ENCODE assay signal across 12 cellular contexts in the genomic region with DNA sequence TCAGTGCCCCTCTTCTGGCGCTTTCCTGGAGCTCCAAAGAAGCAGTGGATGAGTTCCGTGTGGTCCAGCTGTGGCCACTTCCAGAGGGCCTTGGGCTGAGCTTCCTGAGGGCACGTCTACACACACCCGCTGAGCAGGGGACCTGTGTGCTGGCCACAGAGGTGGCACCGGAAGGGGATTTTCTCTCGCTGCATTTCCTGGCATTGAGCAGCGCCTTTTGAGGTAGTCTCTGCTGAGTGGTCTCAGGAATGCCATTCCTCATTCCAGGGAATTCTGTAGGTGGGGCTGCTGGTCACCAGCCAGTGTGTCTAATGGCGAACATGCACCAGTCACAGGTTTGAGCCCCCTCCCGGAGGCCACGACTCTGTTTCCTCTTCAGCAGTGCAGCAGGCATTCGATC. TPM values are rescaled to one million over a fixed set of nuclear protein-coding genes. Genes with fewer than 3 reads are reported as not detected.
A peak's percentile ranks its signal among the peaks of the same experiment; 100 is the strongest.
DNase-seq lines count a peak whose midpoint lies in the region; FAIRE-seq and TF ChIP-seq lines count a peak whose summit lies in the region.
"Had no signal": no experiment of that assay in that cellular context is flagged by ENCODE, and none has a peak within 500 bp of the region (broad histone marks: within the 10 kb centered on the region; RNA-seq: fewer than 3 reads in every experiment).

No MANE protein-coding gene starts in this region.

- H2BK5ac ChIP-seq in H9 (ENCODE audit: insufficient read length, low read length), result no peak overlapping the region

- H3K9ac ChIP-seq in H9 (ENCODE audit: extremely low read depth, insufficient read length, low read length), result no peak overlapping the region
- H3K9ac ChIP-seq in astrocyte (ENCODE audit: low read length), result peak overlapping the region; percentile 51
- H3K9ac ChIP-seq in smooth muscle cell (ENCODE audit: low read depth), result no peak overlapping the region

- no peak overlapping the region for H3K27ac ChIP-seq in H9 (ENCODE audit: insufficient read length, low read depth, low read length)
- peak overlapping the region; percentile 98 for H3K27ac ChIP-seq in astrocyte (ENCODE audit: low read depth, low read length)
- peak overlapping the region; percentile 54 for H3K27ac ChIP-seq in hepatocyte
- H3K27ac ChIP-seq in smooth muscle cell (ENCODE audit: low read depth), result peak overlapping the region; percentile 94
- H3K27ac ChIP-seq in OCI-LY7 (ENCODE audit: low read depth, low read length, poor library complexity, severe bottlenecking), result no peak overlapping the region

- BruUV-seq in OCI-LY7 (replicated peaks; lab: Mats Ljungman, UMichigan), result no TSS peak

- H3K27me3 ChIP-seq in H9 (ENCODE audit: insufficient read depth, low read length), result no peaks in the 10 kb centered on the region
- H3K27me3 ChIP-seq in astrocyte (ENCODE audit: insufficient read depth, low read length), result no peaks in the 10 kb centered on the region
- no peaks in the 10 kb centered on the region for H3K27me3 ChIP-seq in hepatocyte
- H3K27me3 ChIP-seq in smooth muscle cell (ENCODE audit: low read depth), result no peaks in the 10 kb centered on the region

- H4K8ac ChIP-seq in H9 (replicated peaks; ENCODE audit: insufficient read length, low read depth, low read length), result no peak overlapping the region

- no peak overlapping the region for H3K56ac ChIP-seq in H9 (ENCODE audit: insufficient read length, low read depth, low read length)

- no peaks in the 10 kb centered on the region for H3K9me3 Mint-ChIP-seq in H9
- H3K9me3 Mint-ChIP-seq in astrocyte (ENCODE audit: unreplicated experiment), result peaks cover 2% of the 10 kb centered on the region
- H3K9me3 Mint-ChIP-seq: CD8-positive, alpha-beta T cell had no signal

- H4K5ac ChIP-seq in H9 (ENCODE audit: insufficient read length, low read depth, low read length), result no peak overlapping the region

- peaks cover 37% of the 10 kb centered on the region for H3F3A ChIP-seq in smooth muscle cell (ENCODE audit: low read depth)

- no peak overlapping the region for H2AK5ac ChIP-seq in H9 (ENCODE audit: insufficient read length, low read length)

- H3K23me2 ChIP-seq in H9 (ENCODE audit: insufficient read length, low read depth, low read length, poor library complexity, severe bottlenecking), result no peaks in the 10 kb centered on the region

- H3K14ac ChIP-seq in H9 (ENCODE audit: insufficient read depth, low read length), result peak overlapping the region; percentile 84

- H3K4ac ChIP-seq in H9 (ENCODE audit: low read depth, low read length), result peak overlapping the region; percentile 62; the same call in 1 of the 2 replicates

- H3K36me3 Mint-ChIP-seq in H9 (ENCODE audit: insufficient read depth in 1 of 3, low read depth in 3 of 3) (no peaks in the 10 kb centered on the region; a peak in 1 of 7 replicates), astrocyte (ENCODE audit: low read depth, unreplicated experiment) (peaks cover 8% of the 10 kb centered on the region)
- H3K36me3 Mint-ChIP-seq: CD8-positive, alpha-beta T cell had no signal

- H3K36me3 ChIP-seq in astrocyte (ENCODE audit: insufficient read depth, low read length), result no peaks in the 10 kb centered on the region
- no peaks in the 10 kb centered on the region for H3K36me3 ChIP-seq in hepatocyte (replicated peaks; ENCODE audit: insufficient read depth, low read depth)
- no peaks in the 10 kb centered on the region for H3K36me3 ChIP-seq in smooth muscle cell (ENCODE audit: low read depth)
- no peaks in the 10 kb centered on the region for H3K36me3 ChIP-seq in OCI-LY7 (ENCODE audit: insufficient read depth, low read length)

- CTCF ChIA-PET in OCI-LY7 (lab: Charles Lee; ENCODE audit: unreplicated experiment), result no interaction called here

- no peaks in the 10 kb centered on the region for H3K9me2 ChIP-seq in hepatocyte (replicated peaks; ENCODE audit: insufficient read depth)
- H3K9me2 ChIP-seq in OCI-LY7 (ENCODE audit: insufficient read depth, low read length), result no peaks in the 10 kb centered on the region

- peak overlapping the region; percentile 32 for H2BK20ac ChIP-seq in H9 (ENCODE audit: low read depth, low read length, poor library complexity, severe bottlenecking)

- H3K4me2 ChIP-seq in H9 (ENCODE audit: insufficient read depth, insufficient read length, low read length), result no peak overlapping the region
- H3K4me2 ChIP-seq in astrocyte (ENCODE audit: low read length), result peak overlapping the region; percentile 83
- peak overlapping the region; percentile 33 for H3K4me2 ChIP-seq in hepatocyte
- peak overlapping the region; percentile 73 for H3K4me2 ChIP-seq in smooth muscle cell
- H3K4me2 ChIP-seq in OCI-LY7 (ENCODE audit: low read length), result no peak overlapping the region

- H3K4me1 ChIP-seq in H9 (ENCODE audit: insufficient read depth, low read length) (peaks cover 17% of the 10 kb centered on the region; the same call in 1 of the 2 replicates), astrocyte (ENCODE audit: insufficient read depth, low read length) (peaks cover 49% of the 10 kb centered on the region), hepatocyte (ENCODE audit: insufficient read depth) (peaks cover 26% of the 10 kb centered on the region), smooth muscle cell (ENCODE audit: low read depth) (peaks cover 30% of the 10 kb centered on the region), OCI-LY7 (ENCODE audit: insufficient read depth, low read length, poor library complexity, severe bottlenecking) (no peaks in the 10 kb centered on the region)

- H4K20me1 ChIP-seq in H9 (ENCODE audit: control insufficient read depth, insufficient read depth, insufficient read length) (no peaks in the 10 kb centered on the region), astrocyte (ENCODE audit: insufficient read depth, low read length) (no peaks in the 10 kb centered on the region), hepatocyte (ENCODE audit: insufficient read depth, poor library complexity, severe bottlenecking) (no peaks in the 10 kb centered on the region), smooth muscle cell (ENCODE audit: low read depth) (no peaks in the 10 kb centered on the region), OCI-LY7 (ENCODE audit: insufficient read depth, low read length) (no peaks in the 10 kb centered on the region)

- H3K79me2 ChIP-seq in H9 (ENCODE audit: insufficient read depth, low read length) (no peaks in the 10 kb centered on the region), astrocyte (ENCODE audit: insufficient read depth, low read length) (no peaks in the 10 kb centered on the region), hepatocyte (no peaks in the 10 kb centered on the region), smooth muscle cell (ENCODE audit: low read depth) (no peaks in the 10 kb centered on the region), OCI-LY7 (ENCODE audit: insufficient read depth, low read depth, low read length) (no peaks in the 10 kb centered on the region)

- peak overlapping the region; percentile 62 for H2BK120ac ChIP-seq in H9 (ENCODE audit: low read depth, low read length, poor library complexity, severe bottlenecking)

- H3K27ac Mint-ChIP-seq in H9 (peak overlapping the region in 2 of 3 experiments; percentile 59 to 96; a peak in 3 of 7 replicates), astrocyte (ENCODE audit: unreplicated experiment) (peak overlapping the region; percentile 99)
- H3K27ac Mint-ChIP-seq: CD8-positive, alpha-beta T cell had no signal

- peak overlapping the region; percentile 47 for H2BK12ac ChIP-seq in H9 (ENCODE audit: insufficient read length, low read depth, low read length)

- DNase-seq in H9, result peak; percentile 49
- DNase-seq in astrocyte (ENCODE audit: low read depth), result no peak
- no peak for DNase-seq in hepatocyte (ENCODE audit: low spot score)
- DNase-seq in smooth muscle cell (lab: John Stamatoyannopoulos, UW; ENCODE audit: unreplicated experiment), result no peak
- no peak for DNase-seq in stimulated activated CD4-positive, alpha-beta T cell treated with anti-CD3 and anti-CD28 coated beads, Interleukin-4, amount 100 ng/mL, for 1 hour
- no peak for DNase-seq in OCI-LY7 (ENCODE audit: low spot score)
- DNase-seq in NCI-H2029 (lab: John Stamatoyannopoulos, UW), result no peak
- DNase-seq in activated gamma-delta T cell treated with Interleukin-2 at 50 U/mL for 16 hours, result no peak
- DNase-seq: activated CD8-positive, alpha-beta memory T cell treated with anti-CD3 and anti-CD28 coated beads, Interleukin-2, amount 50 U/mL, for 4 hours; CD8-positive, alpha-beta T cell; NCI-H1092; NCI-H748 treated with DMSO at 0.1 percent for 48 hours had no signal

- H3K4me3 ChIP-seq in astrocyte (ENCODE audit: insufficient read depth, low read depth, low read length), result no peak overlapping the region
- H3K4me3 ChIP-seq in hepatocyte, result no peak overlapping the region
- H3K4me3 ChIP-seq in smooth muscle cell, result no peak overlapping the region
- H3K4me3 ChIP-seq in OCI-LY7 (ENCODE audit: low read depth, low read length, poor library complexity, severe bottlenecking), result no peak overlapping the region

- FAIRE-seq in astrocyte (lab: Jason Lieb, UNC), result no peak

- H4K91ac ChIP-seq in H9 (ENCODE audit: insufficient read length, low read depth, low read length), result no peak overlapping the region

- H3K9me3 ChIP-seq in H9 (ENCODE audit: control insufficient read depth, low read depth, low read length), result no peaks in the 10 kb centered on the region
- H3K9me3 ChIP-seq in astrocyte (ENCODE audit: insufficient read depth, low read depth, low read length), result no peaks in the 10 kb centered on the region
- no peaks in the 10 kb centered on the region for H3K9me3 ChIP-seq in hepatocyte (ENCODE audit: low read depth)
- H3K9me3 ChIP-seq in smooth muscle cell (replicated peaks; ENCODE audit: low read depth), result no peaks in the 10 kb centered on the region
- H3K9me3 ChIP-seq in OCI-LY7 (ENCODE audit: low read length), result no peaks in the 10 kb centered on the region

- H3K27me3 Mint-ChIP-seq in H9 (ENCODE audit: low read depth) (peaks cover 4% of the 10 kb centered on the region), astrocyte (ENCODE audit: low read depth, unreplicated experiment) (no peaks in the 10 kb centered on the region)

- intact Hi-C loops in OCI-LY7 (cut with micrococcal nuclease; ENCODE audit: unreplicated experiment), result no loop called here

- H2BK15ac ChIP-seq in H9 (ENCODE audit: low read depth, low read length), result no peak overlapping the region

- H3K4me3 Mint-ChIP-seq in H9, result no peak overlapping the region
- no peak overlapping the region for H3K4me3 Mint-ChIP-seq in astrocyte (ENCODE audit: unreplicated experiment)
- H3K4me3 Mint-ChIP-seq: CD8-positive, alpha-beta T cell had no signal

- no peaks in the 10 kb centered on the region for H3K79me1 ChIP-seq in H9 (ENCODE audit: insufficient read depth, low read depth, low read length, poor library complexity, severe bottlenecking)

- no peak overlapping the region for H3T11ph ChIP-seq in H9 (ENCODE audit: low read length)

- TF ChIP-seq CTCF in H9 (conservative IDR thresholded peaks at IDR 0.05) (no peak), astrocyte (IDR thresholded peaks at IDR 0.05; ENCODE audit: insufficient read depth, low read depth, low read length) (no peak), hepatocyte (IDR thresholded peaks at IDR 0.05; ENCODE audit: poor library complexity) (no peak), smooth muscle cell (IDR thresholded peaks at IDR 0.05; ENCODE audit: borderline replicate concordance, insufficient read depth, poor library complexity, severe bottlenecking) (no peak), OCI-LY7 (conservative IDR thresholded peaks at IDR 0.05; ENCODE audit: low read length) (no peak)

- peak overlapping the region; percentile 33 for H3K18ac ChIP-seq in H9 (ENCODE audit: insufficient read length, low read depth, low read length)

- peaks cover 41 to 44% of the 10 kb centered on the region in 2 experiments for H3K4me1 Mint-ChIP-seq in H9
- peaks cover 72% of the 10 kb centered on the region for H3K4me1 Mint-ChIP-seq in astrocyte (ENCODE audit: low read depth, unreplicated experiment)

- no peak overlapping the region for H2AFZ ChIP-seq in H9 (ENCODE audit: low read length)
- H2AFZ ChIP-seq in astrocyte (ENCODE audit: low read depth, low read length), result no peak overlapping the region
- H2AFZ ChIP-seq in hepatocyte, result no peak overlapping the region
- no peak overlapping the region for H2AFZ ChIP-seq in smooth muscle cell (ENCODE audit: low read depth)
- H2AFZ ChIP-seq in OCI-LY7 (ENCODE audit: low read length), result no peak overlapping the region

- H3K23ac ChIP-seq in H9 (ENCODE audit: insufficient read length, low read depth, low read length), result no peak overlapping the region

- no CpG with 5 or more reads among the region's 11 CpGs for WGBS in H9 (ENCODE audit: extremely low coverage, insufficient read length, low lambda C conversion rate)
- 73% methylated on average over 11 of the region's 11 CpGs for WGBS in hepatocyte (ENCODE audit: low lambda C conversion rate, missing lambda C conversion rate)
- 58% methylated on average over 11 of the region's 11 CpGs for WGBS in smooth muscle cell (ENCODE audit: low lambda C conversion rate)

- POLR2A ChIA-PET in OCI-LY7 (lab: Charles Lee), result no interaction called here

RNA-seq across cellular contexts. Expression of a gene that starts 48.1 kb away (rescaled TPM):
- total RNA-seq in H9 (2021) (30.9 and 35.3 TPM in 2 replicates), astrocyte (150 and 197 TPM in 2 replicates), hepatocyte (71.4 and 81.6 TPM in 2 replicates), smooth muscle cell (103 and 114 TPM in 2 replicates), OCI-LY7 (2022) (not detected in 2 replicates)
- polyA plus RNA-seq in hepatocyte (63.9 and 74.2 TPM in 2 replicates), smooth muscle cell (92.1 and 109 TPM in 2 replicates)
- total RNA-seq in OCI-LY7 (2014; rRNA removed; shearing (Covaris generic)), result not detected in 2 replicates
- total RNA-seq: CD8-positive, alpha-beta T cell had no signal

Comparison
In these comparisons a context has a peak if more than half of its experiments do, and no peak if none do; other contexts are left out.
1. H3K27ac ChIP-seq: peak in astrocyte (single experiment), hepatocyte (single experiment) and smooth muscle cell (single experiment); none in H9 (single experiment) and OCI-LY7 (single experiment).
2. H3K4me2 ChIP-seq: peak in astrocyte (single experiment), hepatocyte (single experiment) and smooth muscle cell (single experiment); none in H9 (single experiment) and OCI-LY7 (single experiment).
3. RNA of a gene that starts 48.1 kb away (total RNA-seq): 150 to 197 TPM in astrocyte, 103 to 114 TPM in smooth muscle cell, 71.4 to 81.6 TPM in hepatocyte and 30.9 to 35.3 TPM in H9; not detected in OCI-LY7; every median in the first group is over 10 times any median in the second.